ENCODE assay signal across 20 cellular contexts in genomic region chr11:42840856-42841255, GRCh38.
"Had no signal": no experiment of that assay in that cellular context is flagged by ENCODE, and none has a peak within 500 bp of the region (broad histone marks: within the 10 kb centered on the region; RNA-seq: fewer than 3 reads in every experiment).

No MANE protein-coding gene starts in this region.

- H3K27me3 ChIP-seq: dorsolateral prefrontal cortex, gastrocnemius medialis, heart right ventricle, neutrophil, sigmoid colon, testis, transverse colon had no signal

- ATAC-seq: gastrocnemius medialis; heart right ventricle; left cardiac atrium; naive thymus-derived CD4-positive, alpha-beta T cell; psoas muscle; stimulated activated naive B cell treated with anti-CD40 and anti-IgM and Interleukin-4, amounts not matched to agents 10 μg/mL and 1 μg/mL and 100 μg/mL, for 72 hours; stimulated activated naive CD8-positive, alpha-beta T cell treated with anti-CD3 and anti-CD28 coated beads, Interleukin-15, amount 100 ng/mL, for 72 hours had no signal

- H3K27ac ChIP-seq: dorsolateral prefrontal cortex, gastrocnemius medialis, heart right ventricle, neutrophil, psoas muscle, sigmoid colon, skin epidermis, testis, transverse colon had no signal

- H3K4me3 ChIP-seq: dorsolateral prefrontal cortex, gastrocnemius medialis, heart right ventricle, psoas muscle, sigmoid colon, skin epidermis, testis, transverse colon had no signal

- DNase-seq: cortex of kidney; dorsolateral prefrontal cortex; effector CD8-positive, alpha-beta T cell; gastrocnemius medialis; heart right ventricle; immature natural killer cell; left cardiac atrium; naive thymus-derived CD4-positive, alpha-beta T cell; nephron progenitor cell; psoas muscle; retina; sigmoid colon; stimulated activated CD4-positive, alpha-beta T cell treated with anti-CD3 and anti-CD28 coated beads, Interleukin-2, amount 100 ng/mL, for 24 hours; stimulated activated CD4-positive, alpha-beta T cell treated with anti-CD3 and anti-CD28 coated beads, Interleukin-4, amount 100 ng/mL, for 4 hours; stimulated activated naive B cell treated with anti-CD40 and anti-IgM and Interleukin-4, amounts not matched to agents 10 μg/mL and 1 μg/mL and 100 μg/mL, for 72 hours; stimulated activated naive CD8-positive, alpha-beta T cell treated with anti-CD3 and anti-CD28 coated beads, Interleukin-15, amount 100 ng/mL, for 72 hours; testis; transverse colon had no signal

- H3K9me3 ChIP-seq: gastrocnemius medialis, neutrophil, psoas muscle, sigmoid colon, testis, transverse colon had no signal

- H3K36me3 ChIP-seq: gastrocnemius medialis, heart right ventricle, neutrophil, sigmoid colon, transverse colon had no signal

- H3K4me1 ChIP-seq: gastrocnemius medialis, heart right ventricle, psoas muscle, sigmoid colon, testis, transverse colon had no signal
